Comparison of ENCODE assay signal across 23 cellular contexts in the genomic region with DNA sequence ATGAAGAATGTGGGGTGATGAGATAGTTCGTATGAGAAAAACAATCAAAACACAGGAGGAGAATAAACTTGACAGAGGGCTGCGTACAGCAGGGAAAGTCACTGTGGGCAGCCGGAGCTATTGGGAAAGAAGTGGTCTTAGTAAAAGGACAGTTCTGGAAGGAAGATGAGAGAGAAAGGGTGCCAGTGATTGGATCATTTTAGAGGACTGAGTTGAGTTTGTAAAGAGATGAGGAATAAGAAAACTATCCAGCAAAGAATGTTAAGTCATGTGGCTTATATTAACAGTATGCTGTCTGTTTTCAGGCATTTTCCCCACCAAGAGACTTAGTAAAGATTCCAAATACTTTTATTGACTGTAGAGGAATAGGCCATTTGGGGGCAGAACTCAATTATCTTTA. TPM values are rescaled to one million over a fixed set of nuclear protein-coding genes. Genes with fewer than 3 reads are reported as not detected.
DNase-seq lines count a peak whose midpoint lies in the region; ATAC-seq and TF ChIP-seq lines count a peak whose summit lies in the region.
"Had no signal": no experiment of that assay in that cellular context is flagged by ENCODE, and none has a peak within 500 bp of the region (broad histone marks: within the 10 kb centered on the region; RNA-seq: fewer than 3 reads in every experiment).

No MANE protein-coding gene starts in this region.

- peaks cover 3% of the 10 kb centered on the region for H3K27me3 Mint-ChIP-seq in activated CD4-positive, alpha-beta T cell treated with anti-CD3 and anti-CD28 coated beads, Interleukin-2, amount 10 ng/mL, durations not matched to agents 7 days and 5 days
- H3K27me3 Mint-ChIP-seq: brain had no signal

- H3K4me3 ChIP-seq in WI38 (ENCODE audit: low read depth, low read length) (peak overlapping the region; percentile 32; the same call in 1 of the 2 replicates), fibroblast of villous mesenchyme (ENCODE audit: low read depth, low read length) (no peak overlapping the region), skeletal muscle satellite cell (ENCODE audit: low read length) (no peak overlapping the region), right lobe of liver (no peak overlapping the region)
- H3K4me3 ChIP-seq: GM12878, ovary, stomach had no signal

- H3K27me3 ChIP-seq in skeletal muscle satellite cell (ENCODE audit: control insufficient read depth, insufficient read depth, low read length) (no peaks in the 10 kb centered on the region), right lobe of liver (no peaks in the 10 kb centered on the region)
- H3K27me3 ChIP-seq: ovary, stomach had no signal

- whole genome bisulfite sequencing in right lobe of liver (ENCODE audit: insufficient coverage, low coverage, low lambda C conversion rate, missing lambda C conversion rate), result 53% methylated on average over 3 of the region's 3 CpGs

- CTCF ChIA-PET in activated CD4-positive, alpha-beta T cell treated with anti-CD3 and anti-CD28 coated beads, Interleukin-2, amount 10 ng/mL, durations not matched to agents 7 days and 5 days (lab: Charles Lee), result no interaction called here

- intact Hi-C loops in right lobe of liver (cut with DNase I), result no loop called here

- H3K9ac ChIP-seq in skeletal muscle satellite cell (ENCODE audit: low read depth, low read length), result peak overlapping the region; percentile 49

- TF ChIP-seq CTCF in WI38 (IDR thresholded peaks at IDR 0.05; ENCODE audit: low read depth, low read length) (no peak), fibroblast of villous mesenchyme (IDR thresholded peaks at IDR 0.05; ENCODE audit: insufficient read depth, low read depth, low read length) (no peak), right lobe of liver (IDR thresholded peaks at IDR 0.05) (no peak)

- no peaks in the 10 kb centered on the region for H3K36me3 Mint-ChIP-seq in activated CD4-positive, alpha-beta T cell treated with anti-CD3 and anti-CD28 coated beads, Interleukin-2, amount 10 ng/mL, durations not matched to agents 7 days and 5 days (ENCODE audit: low read depth)
- H3K36me3 Mint-ChIP-seq: brain, WTC11 had no signal

- H3K9me3 Mint-ChIP-seq in activated CD4-positive, alpha-beta T cell treated with anti-CD3 and anti-CD28 coated beads, Interleukin-2, amount 10 ng/mL, durations not matched to agents 7 days and 5 days, result no peaks in the 10 kb centered on the region
- H3K9me3 Mint-ChIP-seq: brain, H9, WTC11 had no signal

- no peak overlapping the region for H3K4me3 Mint-ChIP-seq in activated CD4-positive, alpha-beta T cell treated with anti-CD3 and anti-CD28 coated beads, Interleukin-2, amount 10 ng/mL, durations not matched to agents 7 days and 5 days
- H3K4me3 Mint-ChIP-seq: brain, H9, WTC11 had no signal

- DNase-seq in GM03348 (ENCODE audit: low spot score) (peak; percentile 77), fibroblast of villous mesenchyme (ENCODE audit: low read depth) (peak; percentile 87), right lobe of liver (no peak), NCI-H2081 (lab: John Stamatoyannopoulos, UW) (no peak)
- DNase-seq in activated CD4-positive, alpha-beta T cell treated with anti-CD3 and anti-CD28 coated beads, Interleukin-2, amount 10 ng/mL, durations not matched to agents 7 days and 5 days, result no peak
- DNase-seq: DND-41; effector CD4-positive, alpha-beta T cell; H9; kidney; NCI-H1694; NCI-H526; ovary; stomach; T-helper 1 cell had no signal

- POLR2A ChIA-PET in activated CD4-positive, alpha-beta T cell treated with anti-CD3 and anti-CD28 coated beads, Interleukin-2, amount 10 ng/mL, durations not matched to agents 7 days and 5 days (lab: Charles Lee), result no interaction called here

- H3K4me1 ChIP-seq in skeletal muscle satellite cell (ENCODE audit: control insufficient read depth, insufficient read depth, low read length) (peaks cover 40% of the 10 kb centered on the region), right lobe of liver (no peaks in the 10 kb centered on the region)
- H3K4me1 ChIP-seq: stomach had no signal

- no peak overlapping the region for H3K27ac Mint-ChIP-seq in activated CD4-positive, alpha-beta T cell treated with anti-CD3 and anti-CD28 coated beads, Interleukin-2, amount 10 ng/mL, durations not matched to agents 7 days and 5 days
- H3K27ac Mint-ChIP-seq: WTC11 had no signal

- H3K9me3 ChIP-seq in skeletal muscle satellite cell (replicated peaks; ENCODE audit: low read length) (no peaks in the 10 kb centered on the region), right lobe of liver (no peaks in the 10 kb centered on the region)
- H3K9me3 ChIP-seq: ovary, stomach had no signal

- H3K36me3 ChIP-seq in skeletal muscle satellite cell (ENCODE audit: insufficient read depth, low read length) (no peaks in the 10 kb centered on the region), right lobe of liver (no peaks in the 10 kb centered on the region)
- H3K36me3 ChIP-seq: ovary, stomach had no signal

- H3K4me1 Mint-ChIP-seq in activated CD4-positive, alpha-beta T cell treated with anti-CD3 and anti-CD28 coated beads, Interleukin-2, amount 10 ng/mL, durations not matched to agents 7 days and 5 days, result no peaks in the 10 kb centered on the region

- TF ChIP-seq POLR2A in right lobe of liver (IDR thresholded peaks at IDR 0.05), result no peak

- H3K4me2 ChIP-seq in skeletal muscle satellite cell (ENCODE audit: low read length), result peak overlapping the region; percentile 54

- ATAC-seq in GM21786 (IDR thresholded peaks at IDR 0.05; ENCODE audit: unreplicated experiment) (no peak), right lobe of liver (no peak)
- ATAC-seq: GM12878, Panc1, WTC11 had no signal

- H3K27ac ChIP-seq in right lobe of liver, result no peak overlapping the region
- H3K27ac ChIP-seq: HL-60, ovary, stomach had no signal

RNA-seq across cellular contexts. Expression of gene LOX, which starts 15.4 kb away (rescaled TPM):
- 91.1 and 131 TPM in 2 replicates for total RNA-seq in fibroblast of villous mesenchyme
- total RNA-seq in skeletal muscle satellite cell (2012; rRNA removed), result 54.5 and 123 TPM in 2 replicates
- under 1 TPM; 0.04 to 0.10 TPM for total RNA-seq in activated CD4-positive, alpha-beta T cell treated with anti-CD3 and anti-CD28 coated beads, Interleukin-2, amount 10 ng/mL, durations not matched to agents 7 days and 5 days
- 10 to 100 TPM in 1 of 6 experiments, 1 to 10 TPM in 4, under 1 TPM in 1; 0.97 to 11.8 (median 2.2) TPM for total RNA-seq in right lobe of liver
- total RNA-seq: activated CD8-positive, alpha-beta memory T cell treated with anti-CD3 and anti-CD28 coated beads for 36 hours had no signal

RNA-seq across cellular contexts. Expression of gene ZNF474, which starts 35.9 kb away (rescaled TPM):
- total RNA-seq in fibroblast of villous mesenchyme (0.43 and 0.64 TPM in 2 replicates), right lobe of liver (under 1 TPM in 1 of 6 experiments, not detected in 5; 0.12 TPM)
- total RNA-seq in skeletal muscle satellite cell (2012; rRNA removed), result 0.22 TPM in 1 of 2 replicates, not detected in the other
- not detected for total RNA-seq in activated CD4-positive, alpha-beta T cell treated with anti-CD3 and anti-CD28 coated beads, Interleukin-2, amount 10 ng/mL, durations not matched to agents 7 days and 5 days
- total RNA-seq: activated CD8-positive, alpha-beta memory T cell treated with anti-CD3 and anti-CD28 coated beads for 36 hours; H9; WTC11 had no signal

Comparison
In these comparisons a context has a peak if more than half of its experiments do, and no peak if none do; other contexts are left out.
1. DNase-seq: peak in GM03348 (single experiment) and fibroblast of villous mesenchyme (single experiment); none in activated CD4-positive, alpha-beta T cell treated with anti-CD3 and anti-CD28 coated beads, Interleukin-2, amount 10 ng/mL, durations not matched to agents 7 days and 5 days (single experiment), right lobe of liver (0 of 3) and NCI-H2081 (0 of 2).